Comparison of ENCODE assay signal across 26 cellular contexts in the genomic region with DNA sequence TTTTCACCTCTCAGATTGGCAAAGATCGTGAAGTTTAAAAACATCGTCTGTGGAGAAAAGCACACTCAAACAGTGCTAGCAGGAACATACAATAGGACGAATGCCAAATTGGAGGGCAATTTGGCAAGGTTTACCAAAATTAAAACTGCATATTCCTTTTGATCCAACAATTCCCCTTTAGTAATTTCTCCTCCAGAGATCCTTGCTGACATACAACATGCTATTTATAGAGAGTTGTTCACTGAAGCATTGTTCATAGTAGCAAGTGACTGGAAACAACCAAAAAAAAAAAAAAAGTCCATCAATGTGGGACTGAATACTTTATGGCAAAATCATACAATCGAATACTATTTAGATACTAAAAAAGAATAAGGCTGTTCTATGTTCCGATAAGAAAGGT.
DNase-seq lines count a peak whose midpoint lies in the region; ATAC-seq, FAIRE-seq and TF ChIP-seq lines count a peak whose summit lies in the region.
"Had no signal": no experiment of that assay in that cellular context is flagged by ENCODE, and none has a peak within 500 bp of the region (broad histone marks: within the 10 kb centered on the region; RNA-seq: fewer than 3 reads in every experiment).

No MANE protein-coding gene starts in this region.

- TF ChIP-seq CTCF in uterus (IDR thresholded peaks at IDR 0.05) (no peak), MM.1S (IDR thresholded peaks at IDR 0.05; ENCODE audit: low read length) (no peak)

- H3K27me3 ChIP-seq in uterus (no peaks in the 10 kb centered on the region), MM.1S (replicated peaks; ENCODE audit: insufficient read depth, low read length) (no peaks in the 10 kb centered on the region)
- H3K27me3 ChIP-seq: neutrophil, transverse colon had no signal

- no peak overlapping the region for H3K9ac ChIP-seq in MM.1S (ENCODE audit: low read length)
- H3K9ac ChIP-seq: KMS-11, SK-N-SH had no signal

- H3K36me3 ChIP-seq in uterus (no peaks in the 10 kb centered on the region), MM.1S (replicated peaks; ENCODE audit: insufficient read depth, low read length) (no peaks in the 10 kb centered on the region)
- H3K36me3 ChIP-seq: HAP-1, transverse colon had no signal

- no peaks in the 10 kb centered on the region for H3K79me2 ChIP-seq in MM.1S (ENCODE audit: low read length)

- H3K27ac ChIP-seq in uterus, result peak overlapping the region; percentile 48 to 51
- no peak overlapping the region for H3K27ac ChIP-seq in MM.1S (ENCODE audit: low read length)
- H3K27ac ChIP-seq: KMS-11, neutrophil, transverse colon, VCaP had no signal

- H3K4me2 ChIP-seq in MM.1S (ENCODE audit: low read depth, low read length), result no peak overlapping the region
- H3K4me2 ChIP-seq: KMS-11, SK-N-SH had no signal

- no peaks in the 10 kb centered on the region for H3F3A ChIP-seq in MM.1S (ENCODE audit: insufficient read depth, low read length)

- H3K9me3 ChIP-seq in uterus (no peaks in the 10 kb centered on the region), MM.1S (replicated peaks; ENCODE audit: insufficient read depth, low read length) (no peaks in the 10 kb centered on the region)
- H3K9me3 ChIP-seq: HAP-1, neutrophil, SK-N-SH, transverse colon had no signal

- FAIRE-seq in endometrium (lab: Jason Lieb, UNC), result peak; percentile 59
- FAIRE-seq: astrocyte, small intestine had no signal

- DNase-seq in Right ventricle myocardium superior (no peak), Right ventricle myocardium inferior (ENCODE audit: missing footprints) (no peak), medulla oblongata (ENCODE audit: extremely low spot score) (peak; percentile 64), uterus (no peak), glomerular visceral epithelial cell (ENCODE audit: extremely low spot score) (no peak), iPS-NIHi11 (ENCODE audit: low spot score) (no peak), MM.1S (no peak)
- DNase-seq: activated CD4-positive, alpha-beta T cell treated with anti-CD3 and anti-CD28 coated beads, Interleukin-2, amount 10 ng/mL, durations not matched to agents 7 days and 5 days; AML-193; CD8-positive, alpha-beta memory T cell; GF-D8; immature natural killer cell; NCI-H2029; NCI-H345; NK-92 treated with Interleukin-12 subunit alpha and Interleukin-12 subunit beta, amount 100 ng/mL, for 24 hours; SK-N-SH; small intestine; stimulated activated CD4-positive, alpha-beta T cell treated with anti-CD3 and anti-CD28 coated beads, Interleukin-2, amount 100 ng/mL, for 24 hours; stimulated activated naive B cell treated with anti-CD40 and anti-IgM and Interleukin-4, amounts not matched to agents 10 μg/mL and 1 μg/mL and 100 μg/mL, for 72 hours; transverse colon had no signal

- H3K9me2 ChIP-seq in MM.1S (replicated peaks; ENCODE audit: insufficient read depth, low read length), result no peaks in the 10 kb centered on the region
- H3K9me2 ChIP-seq: SK-N-SH had no signal

- H4K20me1 ChIP-seq in MM.1S (ENCODE audit: insufficient read depth, low read length), result no peaks in the 10 kb centered on the region

- no peak overlapping the region for H2AFZ ChIP-seq in MM.1S (ENCODE audit: low read length)

- no peak overlapping the region for H3K4me3 ChIP-seq in uterus
- no peak overlapping the region for H3K4me3 ChIP-seq in MM.1S (ENCODE audit: low read length)
- H3K4me3 ChIP-seq: HAP-1, transverse colon had no signal

- ATAC-seq in Right ventricle myocardium superior (ENCODE audit: poor library complexity), result peak; percentile 54
- no peak for ATAC-seq in Right ventricle myocardium inferior
- ATAC-seq: stimulated activated naive B cell treated with anti-CD40 and anti-IgM and Interleukin-4, amounts not matched to agents 10 μg/mL and 1 μg/mL and 100 μg/mL, for 72 hours had no signal

- H3K4me1 ChIP-seq in uterus (peaks cover 0 to 5% of the 10 kb centered on the region in 2 donors), MM.1S (ENCODE audit: low read length) (no peaks in the 10 kb centered on the region)
- H3K4me1 ChIP-seq: HAP-1 had no signal

- no peak for TF ChIP-seq POLR2A in uterus (IDR thresholded peaks at IDR 0.05)

- intact Hi-C loops in Right ventricle myocardium superior (cut with DNase I), result no loop called here
- intact Hi-C loops in Right ventricle myocardium inferior (cut with DNase I), result no loop called here
- intact Hi-C loops in uterus (cut with DNase I; ENCODE audit: low total_unique reads), result no loop called here
